Comparison of ENCODE assay signal across 1 cellular context in the genomic region with DNA sequence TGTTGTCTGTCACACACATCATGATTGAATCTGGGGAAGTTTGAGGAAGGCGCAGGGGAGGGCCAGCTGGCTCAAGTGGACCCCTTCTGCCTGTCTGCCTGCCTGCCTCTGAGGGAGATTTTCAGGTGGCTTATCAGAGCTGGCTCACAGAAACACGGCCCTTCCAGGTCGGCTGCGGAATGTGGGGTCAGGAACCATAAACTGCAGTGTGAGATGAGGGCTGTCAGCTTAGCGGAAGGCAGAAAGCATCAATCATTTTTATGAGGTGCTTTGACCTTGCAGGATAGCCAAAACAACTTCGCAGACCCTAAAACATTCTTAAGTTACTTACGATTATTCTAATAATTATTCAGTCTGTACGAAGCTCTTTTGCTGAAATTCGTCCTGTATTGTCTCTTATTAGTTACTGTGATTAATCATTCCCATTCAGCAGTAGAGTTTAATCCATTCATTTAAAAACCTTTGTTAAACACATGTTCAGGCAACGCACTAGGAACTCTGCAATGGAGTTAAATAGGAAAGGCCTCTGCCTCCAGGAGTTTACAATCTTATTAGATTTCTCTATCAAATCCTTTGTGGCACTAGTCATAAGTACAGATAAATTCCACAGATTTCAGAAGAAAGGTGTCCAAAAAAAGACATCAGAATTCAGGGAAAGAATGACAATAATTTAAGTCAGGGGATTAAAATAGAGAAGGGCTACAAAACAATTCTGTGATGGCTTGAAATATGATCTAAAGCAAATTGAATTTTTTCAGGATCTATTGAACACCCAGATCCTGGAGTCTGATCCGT.
TF ChIP-seq lines count a peak whose summit lies in the region.

No MANE protein-coding gene starts in this region.

TF ChIP-seq in GM23338, 12 proteins besides CTCF, POLR2A, EP300 and RAD21:
- TF ChIP-seq POLR2AphosphoS5 (IDR thresholded peaks at IDR 0.05; ENCODE audit: low read depth): no peak
- TF ChIP-seq JUNB (IDR thresholded peaks at IDR 0.05; ENCODE audit: unreplicated experiment): no peak
- TF ChIP-seq STAT1 (IDR thresholded peaks at IDR 0.05; ENCODE audit: unreplicated experiment): no peak
- TF ChIP-seq CREB1 (CRISPR knock-in tag; IDR thresholded peaks at IDR 0.05; ENCODE audit: low read depth): no peak
- no peak for TF ChIP-seq EZH2 (IDR thresholded peaks at IDR 0.05; ENCODE audit: low read depth, unreplicated experiment)
- TF ChIP-seq NANOG (IDR thresholded peaks at IDR 0.05; ENCODE audit: borderline replicate concordance): no peak
- TF ChIP-seq, protein P1, sequence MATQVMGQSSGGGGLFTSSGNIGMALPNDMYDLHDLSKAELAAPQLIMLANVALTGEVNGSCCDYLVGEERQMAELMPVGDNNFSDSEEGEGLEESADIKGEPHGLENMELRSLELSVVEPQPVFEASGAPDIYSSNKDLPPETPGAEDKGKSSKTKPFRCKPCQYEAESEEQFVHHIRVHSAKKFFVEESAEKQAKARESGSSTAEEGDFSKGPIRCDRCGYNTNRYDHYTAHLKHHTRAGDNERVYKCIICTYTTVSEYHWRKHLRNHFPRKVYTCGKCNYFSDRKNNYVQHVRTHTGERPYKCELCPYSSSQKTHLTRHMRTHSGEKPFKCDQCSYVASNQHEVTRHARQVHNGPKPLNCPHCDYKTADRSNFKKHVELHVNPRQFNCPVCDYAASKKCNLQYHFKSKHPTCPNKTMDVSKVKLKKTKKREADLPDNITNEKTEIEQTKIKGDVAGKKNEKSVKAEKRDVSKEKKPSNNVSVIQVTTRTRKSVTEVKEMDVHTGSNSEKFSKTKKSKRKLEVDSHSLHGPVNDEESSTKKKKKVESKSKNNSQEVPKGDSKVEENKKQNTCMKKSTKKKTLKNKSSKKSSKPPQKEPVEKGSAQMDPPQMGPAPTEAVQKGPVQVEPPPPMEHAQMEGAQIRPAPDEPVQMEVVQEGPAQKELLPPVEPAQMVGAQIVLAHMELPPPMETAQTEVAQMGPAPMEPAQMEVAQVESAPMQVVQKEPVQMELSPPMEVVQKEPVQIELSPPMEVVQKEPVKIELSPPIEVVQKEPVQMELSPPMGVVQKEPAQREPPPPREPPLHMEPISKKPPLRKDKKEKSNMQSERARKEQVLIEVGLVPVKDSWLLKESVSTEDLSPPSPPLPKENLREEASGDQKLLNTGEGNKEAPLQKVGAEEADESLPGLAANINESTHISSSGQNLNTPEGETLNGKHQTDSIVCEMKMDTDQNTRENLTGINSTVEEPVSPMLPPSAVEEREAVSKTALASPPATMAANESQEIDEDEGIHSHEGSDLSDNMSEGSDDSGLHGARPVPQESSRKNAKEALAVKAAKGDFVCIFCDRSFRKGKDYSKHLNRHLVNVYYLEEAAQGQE (IDR thresholded peaks at IDR 0.05; ENCODE audit: unreplicated experiment): no peak
- TF ChIP-seq, protein P2, sequence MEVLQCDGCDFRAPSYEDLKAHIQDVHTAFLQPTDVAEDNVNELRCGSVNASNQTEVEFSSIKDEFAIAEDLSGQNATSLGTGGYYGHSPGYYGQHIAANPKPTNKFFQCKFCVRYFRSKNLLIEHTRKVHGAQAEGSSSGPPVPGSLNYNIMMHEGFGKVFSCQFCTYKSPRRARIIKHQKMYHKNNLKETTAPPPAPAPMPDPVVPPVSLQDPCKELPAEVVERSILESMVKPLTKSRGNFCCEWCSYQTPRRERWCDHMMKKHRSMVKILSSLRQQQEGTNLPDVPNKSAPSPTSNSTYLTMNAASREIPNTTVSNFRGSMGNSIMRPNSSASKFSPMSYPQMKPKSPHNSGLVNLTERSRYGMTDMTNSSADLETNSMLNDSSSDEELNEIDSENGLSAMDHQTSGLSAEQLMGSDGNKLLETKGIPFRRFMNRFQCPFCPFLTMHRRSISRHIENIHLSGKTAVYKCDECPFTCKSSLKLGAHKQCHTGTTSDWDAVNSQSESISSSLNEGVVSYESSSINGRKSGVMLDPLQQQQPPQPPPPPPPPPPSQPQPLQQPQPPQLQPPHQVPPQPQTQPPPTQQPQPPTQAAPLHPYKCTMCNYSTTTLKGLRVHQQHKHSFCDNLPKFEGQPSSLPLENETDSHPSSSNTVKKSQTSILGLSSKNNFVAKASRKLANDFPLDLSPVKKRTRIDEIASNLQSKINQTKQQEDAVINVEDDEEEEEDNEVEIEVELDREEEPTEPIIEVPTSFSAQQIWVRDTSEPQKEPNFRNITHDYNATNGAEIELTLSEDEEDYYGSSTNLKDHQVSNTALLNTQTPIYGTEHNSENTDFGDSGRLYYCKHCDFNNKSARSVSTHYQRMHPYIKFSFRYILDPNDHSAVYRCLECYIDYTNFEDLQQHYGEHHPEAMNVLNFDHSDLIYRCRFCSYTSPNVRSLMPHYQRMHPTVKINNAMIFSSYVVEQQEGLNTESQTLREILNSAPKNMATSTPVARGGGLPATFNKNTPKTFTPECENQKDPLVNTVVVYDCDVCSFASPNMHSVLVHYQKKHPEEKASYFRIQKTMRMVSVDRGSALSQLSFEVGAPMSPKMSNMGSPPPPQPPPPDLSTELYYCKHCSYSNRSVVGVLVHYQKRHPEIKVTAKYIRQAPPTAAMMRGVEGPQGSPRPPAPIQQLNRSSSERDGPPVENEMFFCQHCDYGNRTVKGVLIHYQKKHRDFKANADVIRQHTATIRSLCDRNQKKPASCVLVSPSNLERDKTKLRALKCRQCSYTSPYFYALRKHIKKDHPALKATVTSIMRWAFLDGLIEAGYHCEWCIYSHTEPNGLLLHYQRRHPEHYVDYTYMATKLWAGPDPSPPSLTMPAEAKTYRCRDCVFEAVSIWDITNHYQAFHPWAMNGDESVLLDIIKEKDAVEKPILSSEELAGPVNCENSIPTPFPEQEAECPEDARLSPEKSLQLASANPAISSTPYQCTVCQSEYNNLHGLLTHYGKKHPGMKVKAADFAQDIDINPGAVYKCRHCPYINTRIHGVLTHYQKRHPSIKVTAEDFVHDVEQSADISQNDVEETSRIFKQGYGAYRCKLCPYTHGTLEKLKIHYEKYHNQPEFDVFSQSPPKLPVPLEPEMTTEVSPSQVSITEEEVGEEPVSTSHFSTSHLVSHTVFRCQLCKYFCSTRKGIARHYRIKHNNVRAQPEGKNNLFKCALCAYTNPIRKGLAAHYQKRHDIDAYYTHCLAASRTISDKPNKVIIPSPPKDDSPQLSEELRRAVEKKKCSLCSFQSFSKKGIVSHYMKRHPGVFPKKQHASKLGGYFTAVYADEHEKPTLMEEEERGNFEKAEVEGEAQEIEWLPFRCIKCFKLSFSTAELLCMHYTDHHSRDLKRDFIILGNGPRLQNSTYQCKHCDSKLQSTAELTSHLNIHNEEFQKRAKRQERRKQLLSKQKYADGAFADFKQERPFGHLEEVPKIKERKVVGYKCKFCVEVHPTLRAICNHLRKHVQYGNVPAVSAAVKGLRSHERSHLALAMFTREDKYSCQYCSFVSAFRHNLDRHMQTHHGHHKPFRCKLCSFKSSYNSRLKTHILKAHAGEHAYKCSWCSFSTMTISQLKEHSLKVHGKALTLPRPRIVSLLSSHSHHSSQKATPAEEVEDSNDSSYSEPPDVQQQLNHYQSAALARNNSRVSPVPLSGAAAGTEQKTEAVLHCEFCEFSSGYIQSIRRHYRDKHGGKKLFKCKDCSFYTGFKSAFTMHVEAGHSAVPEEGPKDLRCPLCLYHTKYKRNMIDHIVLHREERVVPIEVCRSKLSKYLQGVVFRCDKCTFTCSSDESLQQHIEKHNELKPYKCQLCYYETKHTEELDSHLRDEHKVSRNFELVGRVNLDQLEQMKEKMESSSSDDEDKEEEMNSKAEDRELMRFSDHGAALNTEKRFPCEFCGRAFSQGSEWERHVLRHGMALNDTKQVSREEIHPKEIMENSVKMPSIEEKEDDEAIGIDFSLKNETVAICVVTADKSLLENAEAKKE (CRISPR knock-in tag; IDR thresholded peaks at IDR 0.05): no peak
- TF ChIP-seq, protein P3, sequence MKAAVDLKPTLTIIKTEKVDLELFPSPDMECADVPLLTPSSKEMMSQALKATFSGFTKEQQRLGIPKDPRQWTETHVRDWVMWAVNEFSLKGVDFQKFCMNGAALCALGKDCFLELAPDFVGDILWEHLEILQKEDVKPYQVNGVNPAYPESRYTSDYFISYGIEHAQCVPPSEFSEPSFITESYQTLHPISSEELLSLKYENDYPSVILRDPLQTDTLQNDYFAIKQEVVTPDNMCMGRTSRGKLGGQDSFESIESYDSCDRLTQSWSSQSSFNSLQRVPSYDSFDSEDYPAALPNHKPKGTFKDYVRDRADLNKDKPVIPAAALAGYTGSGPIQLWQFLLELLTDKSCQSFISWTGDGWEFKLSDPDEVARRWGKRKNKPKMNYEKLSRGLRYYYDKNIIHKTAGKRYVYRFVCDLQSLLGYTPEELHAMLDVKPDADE (IDR thresholded peaks at IDR 0.05): no peak
- TF ChIP-seq ZNF331 (CRISPR knock-in tag; IDR thresholded peaks at IDR 0.05; ENCODE audit: low read depth): no peak
- TF ChIP-seq ZNF114 (CRISPR knock-in tag; IDR thresholded peaks at IDR 0.05): no peak
- TF ChIP-seq EZH2phosphoT487 (IDR thresholded peaks at IDR 0.05; ENCODE audit: unreplicated experiment): no peak
